In genomic region chr16:1010815-1011214, GRCh38 we compare ENCODE assay signal across 28 cellular contexts. TPM values are rescaled to one million over a fixed set of nuclear protein-coding genes. Genes with fewer than 3 reads are reported as not detected.
"Had no signal": no experiment of that assay in that cellular context is flagged by ENCODE, and none has a peak within 500 bp of the region (broad histone marks: within the 10 kb centered on the region; RNA-seq: fewer than 3 reads in every experiment).

No MANE protein-coding gene starts in this region.

- H3K4me1 ChIP-seq: left lung, lower lobe of right lung, right lobe of liver, uterus had no signal

- H3K4me2 ChIP-seq: smooth muscle cell had no signal

- H3K27me3 ChIP-seq: ovary, right atrium auricular region, right lobe of liver, uterus had no signal

- H3K27ac Mint-ChIP-seq: immature natural killer cell; progenitor cell of endocrine pancreas; stimulated activated memory B cell treated with anti-CD40 and anti-IgM and Interleukin-4, amounts not matched to agents 10 μg/mL and 1 μg/mL and 100 μg/mL, for 72 hours; stimulated activated naive CD8-positive, alpha-beta T cell treated with anti-CD3 and anti-CD28 coated beads, Interleukin-15, amount 100 ng/mL, for 72 hours; type B pancreatic cell had no signal

- H3K27me3 Mint-ChIP-seq: type B pancreatic cell had no signal

- H3K36me3 ChIP-seq: left lung, lower lobe of right lung, ovary, right atrium auricular region, right lobe of liver, tibial nerve, uterus had no signal

- DNase-seq: hypothalamus; immature natural killer cell; kidney; left colon; left lung; lower lobe of right lung; mammary epithelial cell; mesenchymal stem cell; naive thymus-derived CD8-positive, alpha-beta T cell; ovary; right lobe of liver; stimulated activated CD4-positive, alpha-beta T cell treated with anti-CD3 and anti-CD28 coated beads, Interleukin-1b, Interleukin-23, amount 100 ng/mL, for 48 hours; stimulated activated CD4-positive, alpha-beta T cell treated with anti-CD3 and anti-CD28 coated beads, Interleukin-2, amount 100 ng/mL, for 48 hours; stimulated activated CD4-positive, alpha-beta T cell treated with anti-CD3 and anti-CD28 coated beads, Interleukin-4, amount 100 ng/mL, for 4 hours; stimulated activated CD8-positive, alpha-beta memory T cell treated with anti-CD3 and anti-CD28 coated beads, Interleukin-4, amount 100 ng/mL, for 48 hours; stimulated activated naive CD4-positive, alpha-beta T cell treated with Interleukin-2 at 50 U/mL for 16 hours; stimulated activated naive CD8-positive, alpha-beta T cell treated with anti-CD3 and anti-CD28 coated beads, Interleukin-15, amount 100 ng/mL, for 72 hours; substantia nigra; uterus had no signal

- H3K9me3 Mint-ChIP-seq: immature natural killer cell; naive thymus-derived CD8-positive, alpha-beta T cell; nephron; neural crest cell; stimulated activated memory B cell treated with anti-CD40 and anti-IgM and Interleukin-4, amounts not matched to agents 10 μg/mL and 1 μg/mL and 100 μg/mL, for 72 hours; stimulated activated naive CD8-positive, alpha-beta T cell treated with anti-CD3 and anti-CD28 coated beads, Interleukin-15, amount 100 ng/mL, for 72 hours; type B pancreatic cell had no signal

- FAIRE-seq: islet of Langerhans, kidney had no signal

- ATAC-seq: left colon; left lung; lower lobe of right lung; right lobe of liver; stimulated activated memory B cell treated with anti-CD40 and anti-IgM and Interleukin-4, amounts not matched to agents 10 μg/mL and 1 μg/mL and 100 μg/mL, for 72 hours had no signal

- H3K4me1 Mint-ChIP-seq: immature natural killer cell had no signal

- H3K4me3 ChIP-seq: left lung, lower lobe of right lung, ovary, right atrium auricular region, right lobe of liver, smooth muscle cell, tibial nerve, uterus had no signal

- H3K27ac ChIP-seq: left lung, lower lobe of right lung, ovary, right atrium auricular region, right lobe of liver, tibial nerve, uterus had no signal

- H3K4me3 Mint-ChIP-seq: immature natural killer cell; neural crest cell; stimulated activated memory B cell treated with anti-CD40 and anti-IgM and Interleukin-4, amounts not matched to agents 10 μg/mL and 1 μg/mL and 100 μg/mL, for 72 hours; stimulated activated naive CD8-positive, alpha-beta T cell treated with anti-CD3 and anti-CD28 coated beads, Interleukin-15, amount 100 ng/mL, for 72 hours; type B pancreatic cell had no signal

- H3K9me3 ChIP-seq: left lung, lower lobe of right lung, ovary, right atrium auricular region, right lobe of liver, tibial nerve, uterus had no signal

- H3K36me3 Mint-ChIP-seq: immature natural killer cell; naive thymus-derived CD8-positive, alpha-beta T cell; stimulated activated memory B cell treated with anti-CD40 and anti-IgM and Interleukin-4, amounts not matched to agents 10 μg/mL and 1 μg/mL and 100 μg/mL, for 72 hours; type B pancreatic cell had no signal

RNA-seq across cellular contexts. Expression of gene SOX8, which starts 29.2 kb away (rescaled TPM):
- polyA plus RNA-seq: mammary epithelial cell had no signal
